8 cellular contexts compared by ENCODE assay signal in the genomic region with DNA sequence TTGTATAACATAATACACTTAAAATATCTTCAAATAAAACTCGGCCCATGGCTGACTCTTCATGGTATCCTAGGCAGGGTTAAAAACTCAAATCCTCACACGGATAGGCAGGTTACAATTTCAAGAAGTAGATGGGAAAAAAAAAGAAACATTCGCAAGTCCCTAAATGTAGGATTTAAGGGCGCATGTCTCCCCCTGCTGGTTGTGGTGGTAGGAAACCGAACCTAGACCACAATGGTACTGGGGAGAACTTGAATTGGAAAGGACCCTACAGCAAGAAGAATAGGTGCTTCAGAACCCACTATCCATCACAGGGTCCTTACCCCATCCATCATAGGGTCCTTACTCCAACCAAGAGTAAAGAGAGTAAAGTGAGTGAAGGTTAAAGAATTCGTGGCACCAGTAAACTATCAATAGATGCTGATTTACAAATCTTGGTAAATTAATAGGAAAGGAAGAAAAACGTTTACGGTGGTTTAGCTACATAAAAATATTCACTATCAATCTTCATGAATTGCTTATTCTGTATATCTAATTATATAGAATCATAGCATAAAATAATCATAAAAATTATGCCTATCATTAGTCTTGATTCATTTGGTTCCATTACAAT. TPM values are rescaled to one million over a fixed set of nuclear protein-coding genes. Genes with fewer than 3 reads are reported as not detected.
A peak's percentile ranks its signal among the peaks of the same experiment; 100 is the strongest.
DNase-seq lines count a peak whose midpoint lies in the region; ATAC-seq and TF ChIP-seq lines count a peak whose summit lies in the region.

No MANE protein-coding gene starts in this region.

- no peak for TF ChIP-seq POLR2A in tibial nerve (IDR thresholded peaks at IDR 0.05)

- TF ChIP-seq EP300 in tibial nerve (IDR thresholded peaks at IDR 0.05) = no peak

- H3K27me3 ChIP-seq in tibial nerve = no peaks in the 10 kb centered on the region

- peaks cover 0 to 5% (median 0%) of the 10 kb centered on the region in 3 donors for H3K36me3 ChIP-seq in tibial nerve

- peaks cover 0 to 13% (median 0%) of the 10 kb centered on the region in 4 donors for H3K9me3 ChIP-seq in tibial nerve

- 20 to 21% methylated on average over 8 of the region's 8 CpGs for WGBS in tibial nerve, 2 donors

- peak overlapping the region in 2 of 4 donors; percentile 52 to 100 for H3K27ac ChIP-seq in tibial nerve

- H3K9me3 Mint-ChIP-seq in activated T-helper 2 cell treated with anti-CD3 and anti-CD28 coated beads, Interferon-gamma antibody, Interleukin-2, Interleukin-4, amounts not matched to agents 10 μg/mL and 5 μg/mL and 100 μg/mL, durations not matched to agents 14 hours and 24 hours and 36 hours = peaks cover 18% of the 10 kb centered on the region
- H3K9me3 Mint-ChIP-seq in osteocyte (ENCODE audit: unreplicated experiment) = peaks cover 6% of the 10 kb centered on the region

- intact Hi-C loops in activated T-helper 2 cell treated with anti-CD3 and anti-CD28 coated beads, Interferon-gamma antibody, Interleukin-2, Interleukin-4, amounts not matched to agents 10 μg/mL and 5 μg/mL and 100 μg/mL, durations not matched to agents 14 hours and 24 hours and 36 hours (cut with micrococcal nuclease) = loop anchor here (1.0 to 10.0 kb wide), 4 partner anchors 52 to 942 kb away; partner anchors contain the start of gene GPATCH2L

- DNase-seq in DMS153 treated with DMSO at 0.1 percent for 48 hours (lab: John Stamatoyannopoulos, UW; ENCODE audit: unreplicated experiment) = peak; percentile 42
- DNase-seq in LNCaP clone FGC (ENCODE audit: low read depth) = peak; percentile 54
- peak; percentile 75 for DNase-seq in RPMI8226
- DNase-seq in activated T-helper 2 cell treated with anti-CD3 and anti-CD28 coated beads, Interferon-gamma antibody, Interleukin-2, Interleukin-4, amounts not matched to agents 10 μg/mL and 5 μg/mL and 100 μg/mL, durations not matched to agents 14 hours and 24 hours and 36 hours (ENCODE audit: low spot score) = peak; percentile 63
- peak; percentile 60 for DNase-seq in foreskin melanocyte
- peak; percentile 89 for DNase-seq in osteocyte (ENCODE audit: extremely low spot score, unreplicated experiment)
- peak; percentile 74 to 93 for DNase-seq in tibial nerve (ENCODE audit: low spot score in 2 of 2)

- H3K4me3 Mint-ChIP-seq in activated T-helper 2 cell treated with anti-CD3 and anti-CD28 coated beads, Interferon-gamma antibody, Interleukin-2, Interleukin-4, amounts not matched to agents 10 μg/mL and 5 μg/mL and 100 μg/mL, durations not matched to agents 14 hours and 24 hours and 36 hours (ENCODE audit: low read depth) = peak overlapping the region; percentile 34
- H3K4me3 Mint-ChIP-seq in osteocyte (ENCODE audit: unreplicated experiment) = peak overlapping the region; percentile 8

- peaks cover 24% of the 10 kb centered on the region for H3K4me1 Mint-ChIP-seq in activated T-helper 2 cell treated with anti-CD3 and anti-CD28 coated beads, Interferon-gamma antibody, Interleukin-2, Interleukin-4, amounts not matched to agents 10 μg/mL and 5 μg/mL and 100 μg/mL, durations not matched to agents 14 hours and 24 hours and 36 hours (ENCODE audit: low read depth)
- H3K4me1 Mint-ChIP-seq in osteocyte (ENCODE audit: unreplicated experiment) = peaks cover 28% of the 10 kb centered on the region

- peaks cover 0 to 34% (median 16%) of the 10 kb centered on the region in 4 donors for H3K4me1 ChIP-seq in tibial nerve

- peak; percentile 90 for TF ChIP-seq CTCF in LNCaP clone FGC (IDR thresholded peaks at IDR 0.05; ENCODE audit: control insufficient read depth, extremely low read depth, insufficient read depth)
- TF ChIP-seq CTCF in osteocyte (IDR thresholded peaks at IDR 0.05) = peak; percentile 92
- peak; percentile 70 to 83 (median 77) for TF ChIP-seq CTCF in tibial nerve (IDR thresholded peaks at IDR 0.05)

- no peaks in the 10 kb centered on the region for H3K36me3 Mint-ChIP-seq in activated T-helper 2 cell treated with anti-CD3 and anti-CD28 coated beads, Interferon-gamma antibody, Interleukin-2, Interleukin-4, amounts not matched to agents 10 μg/mL and 5 μg/mL and 100 μg/mL, durations not matched to agents 14 hours and 24 hours and 36 hours (ENCODE audit: low read depth)
- no peaks in the 10 kb centered on the region for H3K36me3 Mint-ChIP-seq in osteocyte (ENCODE audit: unreplicated experiment)

- H3K27ac Mint-ChIP-seq in activated T-helper 2 cell treated with anti-CD3 and anti-CD28 coated beads, Interferon-gamma antibody, Interleukin-2, Interleukin-4, amounts not matched to agents 10 μg/mL and 5 μg/mL and 100 μg/mL, durations not matched to agents 14 hours and 24 hours and 36 hours = no peak overlapping the region
- no peak overlapping the region for H3K27ac Mint-ChIP-seq in osteocyte (ENCODE audit: unreplicated experiment)

- no peak overlapping the region for H3K4me3 ChIP-seq in LNCaP clone FGC (ENCODE audit: low read depth, low read length)
- no peak overlapping the region for H3K4me3 ChIP-seq in tibial nerve

- no peaks in the 10 kb centered on the region for H3K27me3 Mint-ChIP-seq in activated T-helper 2 cell treated with anti-CD3 and anti-CD28 coated beads, Interferon-gamma antibody, Interleukin-2, Interleukin-4, amounts not matched to agents 10 μg/mL and 5 μg/mL and 100 μg/mL, durations not matched to agents 14 hours and 24 hours and 36 hours (ENCODE audit: low read depth)
- peaks cover 3% of the 10 kb centered on the region for H3K27me3 Mint-ChIP-seq in osteocyte (ENCODE audit: unreplicated experiment)

- ATAC-seq in GM18858 (IDR thresholded peaks at IDR 0.05; ENCODE audit: unreplicated experiment) = no peak

RNA-seq across cellular contexts. Expression of gene CIPC, which starts 3.3 kb away (rescaled TPM):
- total RNA-seq in activated T-helper 2 cell treated with anti-CD3 and anti-CD28 coated beads, Interferon-gamma antibody, Interleukin-2, Interleukin-4, amounts not matched to agents 10 μg/mL and 5 μg/mL and 100 μg/mL, durations not matched to agents 14 hours and 24 hours and 36 hours = 10.9 and 11.3 TPM in 2 replicates
- total RNA-seq in osteocyte = 12.4 and 12.7 TPM in 2 replicates
- 10 to 100 TPM; 38.1 to 76.7 (median 41.5) TPM for total RNA-seq in tibial nerve

RNA-seq across cellular contexts. Expression of gene ZDHHC22, which starts 46.8 kb away (rescaled TPM):
- total RNA-seq in activated T-helper 2 cell treated with anti-CD3 and anti-CD28 coated beads, Interferon-gamma antibody, Interleukin-2, Interleukin-4, amounts not matched to agents 10 μg/mL and 5 μg/mL and 100 μg/mL, durations not matched to agents 14 hours and 24 hours and 36 hours = not detected in 2 replicates
- total RNA-seq in osteocyte (0.10 and 0.16 TPM in 2 replicates), tibial nerve (not detected)
